ENCODE assay signal across 15 cellular contexts in genomic region chr12:123916729-123917128, GRCh38. TPM values are rescaled to one million over a fixed set of nuclear protein-coding genes. Genes with fewer than 3 reads are reported as not detected.
DNase-seq lines count a peak whose midpoint lies in the region; ATAC-seq, FAIRE-seq and TF ChIP-seq lines count a peak whose summit lies in the region.
"Had no signal": no experiment of that assay in that cellular context is flagged by ENCODE, and none has a peak within 500 bp of the region (broad histone marks: within the 10 kb centered on the region; RNA-seq: fewer than 3 reads in every experiment).

No MANE protein-coding gene starts in this region.

- H3K9me3 ChIP-seq in breast epithelium (no peaks in the 10 kb centered on the region), small intestine (ENCODE audit: control insufficient read depth, low read depth) (no peaks in the 10 kb centered on the region)
- H3K9me3 ChIP-seq: upper lobe of left lung had no signal

- WGBS in small intestine, 3 donors = 44 to 57% (median 45%) methylated on average over 5 of the region's 5 CpGs

- peaks cover 35% of the 10 kb centered on the region for H3K27me3 Mint-ChIP-seq in MCF 10A (ENCODE audit: insufficient read depth, unreplicated experiment)
- H3K27me3 Mint-ChIP-seq in stimulated activated naive CD8-positive, alpha-beta T cell treated with anti-CD3 and anti-CD28 coated beads, Interleukin-15, amount 100 ng/mL, for 72 hours = no peaks in the 10 kb centered on the region

- intact Hi-C loops in MCF 10A (cut with micrococcal nuclease) = no loop called here
- intact Hi-C loops in breast epithelium (cut with DNase I; ENCODE audit: low total_unique reads) = no loop called here

- BruUV-seq in MCF 10A (replicated peaks; lab: Mats Ljungman, UMichigan) = no TSS peak

- H3K4me1 ChIP-seq in breast epithelium (no peaks in the 10 kb centered on the region), small intestine (ENCODE audit: control insufficient read depth in 2 of 2, insufficient read depth in 1 of 2, low read depth in 1 of 2, low read length in 1 of 2) (no peaks in the 10 kb centered on the region)
- H3K4me1 ChIP-seq: upper lobe of left lung had no signal

- H3K4me3 Mint-ChIP-seq in MCF 10A (ENCODE audit: unreplicated experiment) = no peak overlapping the region
- no peak overlapping the region for H3K4me3 Mint-ChIP-seq in stimulated activated naive CD8-positive, alpha-beta T cell treated with anti-CD3 and anti-CD28 coated beads, Interleukin-15, amount 100 ng/mL, for 72 hours
- H3K4me3 Mint-ChIP-seq: B cell had no signal

- H3K27me3 ChIP-seq in breast epithelium (no peaks in the 10 kb centered on the region), small intestine (ENCODE audit: control insufficient read depth in 2 of 2, insufficient read depth in 2 of 2, low read length in 2 of 2) (no peaks in the 10 kb centered on the region)
- H3K27me3 ChIP-seq: upper lobe of left lung had no signal

- H3K27ac ChIP-seq in breast epithelium (no peak overlapping the region), small intestine (ENCODE audit: low read depth in 1 of 2, low read length in 1 of 2) (no peak overlapping the region)
- H3K27ac ChIP-seq: upper lobe of left lung had no signal

- H3K4me1 Mint-ChIP-seq in MCF 10A (ENCODE audit: insufficient read depth, unreplicated experiment) = peaks cover 6% of the 10 kb centered on the region
- H3K4me1 Mint-ChIP-seq in stimulated activated naive CD8-positive, alpha-beta T cell treated with anti-CD3 and anti-CD28 coated beads, Interleukin-15, amount 100 ng/mL, for 72 hours = peaks cover 24% of the 10 kb centered on the region
- H3K4me1 Mint-ChIP-seq: B cell had no signal

- CTCF ChIA-PET in MCF 10A (lab: Yijun Ruan, JAX) = interaction anchor here (1.3 kb wide), 1 partner anchor 11 kb away, joined by 4 read pairs; no protein-coding TSS in a partner anchor

- H3K27ac Mint-ChIP-seq in MCF 10A (ENCODE audit: low read depth, unreplicated experiment) = no peak overlapping the region
- no peak overlapping the region for H3K27ac Mint-ChIP-seq in stimulated activated naive CD8-positive, alpha-beta T cell treated with anti-CD3 and anti-CD28 coated beads, Interleukin-15, amount 100 ng/mL, for 72 hours
- H3K27ac Mint-ChIP-seq: B cell had no signal

- POLR2A ChIA-PET in MCF 10A (lab: Yijun Ruan, JAX) = interaction anchor here (0.8 kb wide), 1 partner anchor 26 kb away, joined by 3 read pairs; no protein-coding TSS in a partner anchor

- no peak for TF ChIP-seq CTCF in MCF 10A (IDR thresholded peaks at IDR 0.05; ENCODE audit: unreplicated experiment)
- TF ChIP-seq CTCF in breast epithelium (IDR thresholded peaks at IDR 0.05) = no peak

- H3K36me3 ChIP-seq in breast epithelium (no peaks in the 10 kb centered on the region), small intestine (ENCODE audit: control insufficient read depth in 2 of 2, insufficient read depth in 2 of 2, low read length in 2 of 2) (no peaks in the 10 kb centered on the region)
- H3K36me3 ChIP-seq: upper lobe of left lung had no signal

- peak; percentile 99 for ATAC-seq in stimulated activated naive CD8-positive, alpha-beta T cell treated with anti-CD3 and anti-CD28 coated beads, Interleukin-15, amount 100 ng/mL, for 72 hours
- ATAC-seq in GM18858 (IDR thresholded peaks at IDR 0.05; ENCODE audit: unreplicated experiment) (no peak), HG03442 (IDR thresholded peaks at IDR 0.05; ENCODE audit: unreplicated experiment) (no peak)

- H3K4me3 ChIP-seq in breast epithelium (no peak overlapping the region), small intestine (ENCODE audit: low read depth in 1 of 2, low read length in 2 of 2) (no peak overlapping the region)
- H3K4me3 ChIP-seq: upper lobe of left lung had no signal

- DNase-seq in MCF 10A (ENCODE audit: unreplicated experiment) (peak; percentile 48), breast epithelium (ENCODE audit: low spot score in 2 of 2) (no peak), small intestine (no peak)
- peak; percentile 50 for DNase-seq in activated T-helper 9 cell treated with anti-CD3 and anti-CD28 coated beads, Interleukin-2, amount 50 U/mL, for 16 hours (ENCODE audit: low read depth)
- peak; percentile 49 for DNase-seq in stimulated activated CD4-positive, alpha-beta T cell treated with anti-CD3 and anti-CD28 coated beads, Interleukin-12 subunit alpha, Interleukin-12 subunit beta, amount 100 ng/mL, for 4 hours
- peak; percentile 59 to 66 for DNase-seq in stimulated activated naive CD8-positive, alpha-beta T cell treated with anti-CD3 and anti-CD28 coated beads, Interleukin-15, amount 100 ng/mL, for 72 hours
- DNase-seq: midbrain, NCI-H1417 treated with DMSO at 0.1 percent for 48 hours, NCI-H774, T-helper 1 cell, upper lobe of left lung had no signal

- H3K9me3 Mint-ChIP-seq in MCF 10A (ENCODE audit: unreplicated experiment) = no peaks in the 10 kb centered on the region
- no peaks in the 10 kb centered on the region for H3K9me3 Mint-ChIP-seq in stimulated activated naive CD8-positive, alpha-beta T cell treated with anti-CD3 and anti-CD28 coated beads, Interleukin-15, amount 100 ng/mL, for 72 hours

- FAIRE-seq in small intestine (lab: Jason Lieb, UNC) = no peak
- FAIRE-seq: GM19239 had no signal

- no peaks in the 10 kb centered on the region for H3K36me3 Mint-ChIP-seq in MCF 10A (ENCODE audit: insufficient read depth, unreplicated experiment)

- no peak for TF ChIP-seq POLR2A in breast epithelium (IDR thresholded peaks at IDR 0.05)

RNA-seq across cellular contexts. Expression of gene CCDC92, which starts 55.9 kb away (rescaled TPM):
- total RNA-seq in MCF 10A (2022) = 30.9 and 32.3 TPM in 2 replicates
- 10 to 100 TPM; 17.4 to 40.0 (median 24.6) TPM for total RNA-seq in breast epithelium
- polyA plus RNA-seq in small intestine = 10 to 100 TPM; 21.1 to 33.5 (median 26.2) TPM

RNA-seq across cellular contexts. Expression of gene ZNF664, which starts 56.3 kb away (rescaled TPM):
- total RNA-seq in MCF 10A (2022) (123 and 141 TPM in 2 replicates), breast epithelium (100 to 1,000 TPM in 1 of 3 donors, 10 to 100 TPM in 2; 78.3 to 113 (median 97.8) TPM)
- polyA plus RNA-seq in small intestine = 100 to 1,000 TPM in 1 of 3 donors, 10 to 100 TPM in 2; 59.9 to 104 (median 80.8) TPM

Comparison
In these comparisons a context has a peak if more than half of its experiments do, and no peak if none do; other contexts are left out.
1. DNase-seq: peak in MCF 10A (single experiment), activated T-helper 9 cell treated with anti-CD3 and anti-CD28 coated beads, Interleukin-2, amount 50 U/mL, for 16 hours (single experiment), stimulated activated CD4-positive, alpha-beta T cell treated with anti-CD3 and anti-CD28 coated beads, Interleukin-12 subunit alpha, Interleukin-12 subunit beta, amount 100 ng/mL, for 4 hours (single experiment) and stimulated activated naive CD8-positive, alpha-beta T cell treated with anti-CD3 and anti-CD28 coated beads, Interleukin-15, amount 100 ng/mL, for 72 hours (2 of 2); none in breast epithelium (0 of 2) and small intestine (single experiment).